In genomic region chr7:32941181-32941995, GRCh38 we compare ENCODE assay signal across 8 cellular contexts. TPM values are rescaled to one million over a fixed set of nuclear protein-coding genes. Genes with fewer than 3 reads are reported as not detected.
A peak's percentile ranks its signal among the peaks of the same experiment; 100 is the strongest.
DNase-seq lines count a peak whose midpoint lies in the region; ATAC-seq and TF ChIP-seq lines count a peak whose summit lies in the region.

No MANE protein-coding gene starts in this region.

- H3K9me3 Mint-ChIP-seq in activated CD4-positive, alpha-beta T cell treated with anti-CD3 and anti-CD28 coated beads, Interleukin-2, amount 10 ng/mL, durations not matched to agents 7 days and 5 days = peaks cover 2% of the 10 kb centered on the region
- H3K9me3 Mint-ChIP-seq in activated B cell treated with CpG ODN at 0.5 μM for 24 hours = peaks cover 2% of the 10 kb centered on the region
- H3K9me3 Mint-ChIP-seq in stimulated activated memory B cell treated with anti-CD40 and anti-IgM and Interleukin-4, amounts not matched to agents 10 μg/mL and 1 μg/mL and 100 μg/mL, for 72 hours = no peaks in the 10 kb centered on the region

- H3K27ac Mint-ChIP-seq in activated CD4-positive, alpha-beta T cell treated with anti-CD3 and anti-CD28 coated beads, Interleukin-2, amount 10 ng/mL, durations not matched to agents 7 days and 5 days = peak overlapping the region; percentile 76
- H3K27ac Mint-ChIP-seq in activated B cell treated with CpG ODN at 0.5 μM for 24 hours = no peak overlapping the region
- H3K27ac Mint-ChIP-seq in stimulated activated memory B cell treated with anti-CD40 and anti-IgM and Interleukin-4, amounts not matched to agents 10 μg/mL and 1 μg/mL and 100 μg/mL, for 72 hours = peak overlapping the region; percentile 92

- intact Hi-C loops in activated B cell treated with CpG ODN at 0.5 μM for 24 hours (cut with micrococcal nuclease) = loop anchor here (5.0 kb wide), 1 partner anchor 34 kb away; no protein-coding TSS in a partner anchor

- CTCF ChIA-PET in activated CD4-positive, alpha-beta T cell treated with anti-CD3 and anti-CD28 coated beads, Interleukin-2, amount 10 ng/mL, durations not matched to agents 7 days and 5 days (lab: Charles Lee) = interaction anchor here (0.8 to 1.7 kb wide), 5 partner anchors 12 to 135 kb away, joined by 3 to 4 read pairs (median 3); partner anchors contain the start of gene FKBP9
- CTCF ChIA-PET in activated B cell treated with CpG ODN at 0.5 μM for 24 hours (lab: Charles Lee) = interaction anchor here (1.1 to 5.3 kb wide), 5 partner anchors 96 to 176 kb away, joined by 3 to 74 read pairs (median 3); no protein-coding TSS in a partner anchor

- H3K36me3 Mint-ChIP-seq in activated CD4-positive, alpha-beta T cell treated with anti-CD3 and anti-CD28 coated beads, Interleukin-2, amount 10 ng/mL, durations not matched to agents 7 days and 5 days (ENCODE audit: low read depth) = peaks cover 4% of the 10 kb centered on the region
- no peaks in the 10 kb centered on the region for H3K36me3 Mint-ChIP-seq in activated B cell treated with CpG ODN at 0.5 μM for 24 hours (ENCODE audit: low read depth)
- H3K36me3 Mint-ChIP-seq in stimulated activated memory B cell treated with anti-CD40 and anti-IgM and Interleukin-4, amounts not matched to agents 10 μg/mL and 1 μg/mL and 100 μg/mL, for 72 hours = peaks cover 7% of the 10 kb centered on the region

- in situ Hi-C loops in ACHN (cut with HindIII; ENCODE audit: low pct_ligation_motif_present, low pct_unique_long_range_greater_than_20kb, low sequenced_read_pairs) = no loop called here

- H3K9me3 ChIP-seq in iPS-18c (ENCODE audit: control insufficient read depth, insufficient read depth, low read length) = peaks cover 3% of the 10 kb centered on the region

- no peak for DNase-seq in activated CD4-positive, alpha-beta T cell treated with anti-CD3 and anti-CD28 coated beads, Interleukin-2, amount 10 ng/mL, durations not matched to agents 7 days and 5 days
- no peak for DNase-seq in activated CD4-positive, alpha-beta T cell treated with anti-CD3 and anti-CD28 coated beads for 4 hours
- DNase-seq in activated B cell treated with CpG ODN at 0.5 μM for 24 hours (no peak), ACHN (no peak)

- peak overlapping the region; percentile 53; the same call in 1 of the 2 replicates for H3K4me3 ChIP-seq in iPS-18c (ENCODE audit: insufficient read depth, low read depth, low read length)

- ATAC-seq in activated B cell treated with CpG ODN at 0.5 μM for 24 hours (ENCODE audit: low read depth) (no peak), GM21825 (IDR thresholded peaks at IDR 0.05; ENCODE audit: unreplicated experiment) (no peak), GM21381 (IDR thresholded peaks at IDR 0.05; ENCODE audit: unreplicated experiment) (no peak)
- no peak for ATAC-seq in stimulated activated memory B cell treated with anti-CD40 and anti-IgM and Interleukin-4, amounts not matched to agents 10 μg/mL and 1 μg/mL and 100 μg/mL, for 72 hours

- H3K27me3 Mint-ChIP-seq in activated CD4-positive, alpha-beta T cell treated with anti-CD3 and anti-CD28 coated beads, Interleukin-2, amount 10 ng/mL, durations not matched to agents 7 days and 5 days = peaks cover 11% of the 10 kb centered on the region
- no peaks in the 10 kb centered on the region for H3K27me3 Mint-ChIP-seq in activated B cell treated with CpG ODN at 0.5 μM for 24 hours
- H3K27me3 Mint-ChIP-seq in stimulated activated memory B cell treated with anti-CD40 and anti-IgM and Interleukin-4, amounts not matched to agents 10 μg/mL and 1 μg/mL and 100 μg/mL, for 72 hours = no peaks in the 10 kb centered on the region

- H3K4me1 Mint-ChIP-seq in activated CD4-positive, alpha-beta T cell treated with anti-CD3 and anti-CD28 coated beads, Interleukin-2, amount 10 ng/mL, durations not matched to agents 7 days and 5 days = peaks cover 16% of the 10 kb centered on the region
- peaks cover 23% of the 10 kb centered on the region for H3K4me1 Mint-ChIP-seq in activated B cell treated with CpG ODN at 0.5 μM for 24 hours
- peaks cover 18% of the 10 kb centered on the region for H3K4me1 Mint-ChIP-seq in stimulated activated memory B cell treated with anti-CD40 and anti-IgM and Interleukin-4, amounts not matched to agents 10 μg/mL and 1 μg/mL and 100 μg/mL, for 72 hours

- TF ChIP-seq CTCF in activated B cell treated with CpG ODN at 0.5 μM for 24 hours (IDR thresholded peaks at IDR 0.05) = no peak

- peak overlapping the region; percentile 84 for H3K4me3 Mint-ChIP-seq in activated CD4-positive, alpha-beta T cell treated with anti-CD3 and anti-CD28 coated beads, Interleukin-2, amount 10 ng/mL, durations not matched to agents 7 days and 5 days
- peak overlapping the region; percentile 92 for H3K4me3 Mint-ChIP-seq in activated B cell treated with CpG ODN at 0.5 μM for 24 hours
- peak overlapping the region; percentile 98 for H3K4me3 Mint-ChIP-seq in stimulated activated memory B cell treated with anti-CD40 and anti-IgM and Interleukin-4, amounts not matched to agents 10 μg/mL and 1 μg/mL and 100 μg/mL, for 72 hours

- POLR2A ChIA-PET in activated CD4-positive, alpha-beta T cell treated with anti-CD3 and anti-CD28 coated beads, Interleukin-2, amount 10 ng/mL, durations not matched to agents 7 days and 5 days (lab: Charles Lee) = interaction anchor here (0.6 kb wide), 2 partner anchors 67 to 69 kb away, joined by 3 read pairs; no protein-coding TSS in a partner anchor
- POLR2A ChIA-PET in activated B cell treated with CpG ODN at 0.5 μM for 24 hours (lab: Charles Lee) = interaction anchor here (1.0 to 3.3 kb wide), 4 partner anchors 12 to 167 kb away, joined by 3 to 35 read pairs (median 14); partner anchors contain the start of gene KBTBD2

RNA-seq across cellular contexts. Expression of gene FKBP9, which starts 15.9 kb away (rescaled TPM):
- 1 to 10 TPM in 1 of 2 experiments, under 1 TPM in 1; 0.33 to 1.3 TPM for total RNA-seq in activated CD4-positive, alpha-beta T cell treated with anti-CD3 and anti-CD28 coated beads, Interleukin-2, amount 10 ng/mL, durations not matched to agents 7 days and 5 days
- 0.51 and 0.69 TPM in 2 replicates for total RNA-seq in activated B cell treated with CpG ODN at 0.5 μM for 24 hours

RNA-seq across cellular contexts. Expression of gene KBTBD2, which starts 49.8 kb away (rescaled TPM):
- 10 to 100 TPM; 46.2 to 46.6 TPM for total RNA-seq in activated CD4-positive, alpha-beta T cell treated with anti-CD3 and anti-CD28 coated beads, Interleukin-2, amount 10 ng/mL, durations not matched to agents 7 days and 5 days
- 35.2 and 39.7 TPM in 2 replicates for total RNA-seq in activated B cell treated with CpG ODN at 0.5 μM for 24 hours
